9 cellular contexts compared by ENCODE assay signal in genomic region chr16:57275992-57276391, GRCh38. TPM values are rescaled to one million over a fixed set of nuclear protein-coding genes. Genes with fewer than 3 reads are reported as not detected.
DNase-seq lines count a peak whose midpoint lies in the region; ATAC-seq, FAIRE-seq and TF ChIP-seq lines count a peak whose summit lies in the region.
"Not testable (repeated sequence)": the region's sequence is repeated elsewhere in the genome, so short reads cannot be mapped to it uniquely, and the experiment has no call there.
"Had no signal": no experiment of that assay in that cellular context is flagged by ENCODE, and none has a peak within 500 bp of the region (broad histone marks: within the 10 kb centered on the region; RNA-seq: fewer than 3 reads in every experiment).

No MANE protein-coding gene starts in this region.

- dilution Hi-C loops in keratinocyte (cut with MboI; ENCODE audit: extremely low pct_ligation_motif_present, low sequenced_read_pairs), result not testable (repeated sequence)

- not testable (repeated sequence) for H3K9ac ChIP-seq in BLaER1 treated with 17β-estradiol and CSF1 and Interleukin-3, amounts not matched to agents 10 nM and 100 nM
- H3K9ac ChIP-seq in keratinocyte (ENCODE audit: control insufficient read depth, extremely low read depth, insufficient read depth, low read length), result peak overlapping the region; percentile 41

- TF ChIP-seq CTCF in esophagus squamous epithelium (IDR thresholded peaks at IDR 0.05); keratinocyte (optimal IDR thresholded peaks at IDR 0.05 in 1 of 3, IDR thresholded peaks at IDR 0.05 in 1 of 3, conservative IDR thresholded peaks at IDR 0.05 in 1 of 3; ENCODE audit: extremely low read depth in 1 of 3, insufficient read depth in 2 of 3, low read length in 3 of 3); sigmoid colon (IDR thresholded peaks at IDR 0.05): not testable (repeated sequence)

- H3K9me3 ChIP-seq in BLaER1 treated with 17β-estradiol and CSF1 and Interleukin-3, amounts not matched to agents 10 nM and 100 nM (replicated peaks in 1 of 11); T-helper 17 cell (ENCODE audit: control insufficient read depth, low read length, poor library complexity, severe bottlenecking); esophagus squamous epithelium; keratinocyte (ENCODE audit: control insufficient read depth, low read depth, low read length); sigmoid colon: not testable (repeated sequence)

- not testable (repeated sequence) for H3K27me3 ChIP-seq in BLaER1 treated with 17β-estradiol and CSF1 and Interleukin-3, amounts not matched to agents 10 nM and 100 nM; esophagus squamous epithelium; keratinocyte (ENCODE audit: control insufficient read depth, extremely low read depth, insufficient read depth, low read length); sigmoid colon

- not testable (repeated sequence) for FAIRE-seq in keratinocyte (lab: Jason Lieb, UNC)

- H3K27ac Mint-ChIP-seq in T-helper 17 cell, result peak overlapping the region; percentile 2

- H3K4me3 ChIP-seq in BLaER1 treated with 17β-estradiol and CSF1 and Interleukin-3, amounts not matched to agents 10 nM and 100 nM; esophagus squamous epithelium; keratinocyte (ENCODE audit: control insufficient read depth in 2 of 3, extremely low read depth in 1 of 3, insufficient read depth in 2 of 3, low read depth in 1 of 3, low read length in 3 of 3); sigmoid colon: not testable (repeated sequence)

- intact Hi-C loops in esophagus squamous epithelium (cut with DNase I); sigmoid colon (cut with DNase I): not testable (repeated sequence)

- TF ChIP-seq EP300 in sigmoid colon (IDR thresholded peaks at IDR 0.05), result not testable (repeated sequence)

- not testable (repeated sequence) for H3K36me3 ChIP-seq in BLaER1 treated with 17β-estradiol and CSF1 and Interleukin-3, amounts not matched to agents 10 nM and 100 nM; esophagus squamous epithelium; keratinocyte (ENCODE audit: control insufficient read depth in 2 of 2, extremely low read depth in 1 of 2, insufficient read depth in 2 of 2, low read length in 2 of 2); sigmoid colon

- WGBS in esophagus squamous epithelium, 2 donors, result 53 to 69% methylated on average over 4 to 5 of the region's 5 CpGs
- WGBS in sigmoid colon, 2 donors, result 81 to 84% methylated on average over 5 of the region's 5 CpGs

- DNase-seq in T-helper 17 cell; caudate nucleus (lab: John Stamatoyannopoulos, UW); esophagus squamous epithelium (lab: John Stamatoyannopoulos, UW); keratinocyte (ENCODE audit: low read depth, low spot score): not testable (repeated sequence)
- DNase-seq in sigmoid colon, result peak; percentile 8

- not testable (repeated sequence) for H2AFZ ChIP-seq in keratinocyte (ENCODE audit: control insufficient read depth, low read length)

- not testable (repeated sequence) for H3K9me1 ChIP-seq in keratinocyte (ENCODE audit: control insufficient read depth, extremely low read depth, insufficient read depth, low read length)

- not testable (repeated sequence) for H4K20me1 ChIP-seq in BLaER1 treated with 17β-estradiol and CSF1 and Interleukin-3, amounts not matched to agents 10 nM and 100 nM; keratinocyte (ENCODE audit: control insufficient read depth, extremely low read depth, insufficient read depth, low read length)

- peak overlapping the region in 8 of 11 experiments; percentile 36 to 80 (median 70); a peak in 14 of 22 replicates for H3K4me2 ChIP-seq in BLaER1 treated with 17β-estradiol and CSF1 and Interleukin-3, amounts not matched to agents 10 nM and 100 nM
- not testable (repeated sequence) for H3K4me2 ChIP-seq in keratinocyte (ENCODE audit: control insufficient read depth, extremely low read depth, insufficient read depth, low read depth, low read length)

- H3K27me3 Mint-ChIP-seq in T-helper 17 cell, result not testable (repeated sequence)

- not testable (repeated sequence) for H3K4me3 Mint-ChIP-seq in T-helper 17 cell

- TF ChIP-seq POLR2A in esophagus squamous epithelium (IDR thresholded peaks at IDR 0.05); sigmoid colon (IDR thresholded peaks at IDR 0.05): not testable (repeated sequence)

- not testable (repeated sequence) for H3K36me3 Mint-ChIP-seq in T-helper 17 cell (ENCODE audit: low read depth)

- H3K27ac ChIP-seq in BLaER1 treated with 17β-estradiol and CSF1 and Interleukin-3, amounts not matched to agents 10 nM and 100 nM, result peak overlapping the region in 5 of 11 experiments; percentile 33 to 64 (median 59); a peak in 8 of 22 replicates
- H3K27ac ChIP-seq in caudate nucleus (ENCODE audit: low read depth, low read length) (peak overlapping the region; percentile 74), esophagus squamous epithelium (peak overlapping the region; percentile 55 to 85 (median 80)), keratinocyte (ENCODE audit: control insufficient read depth, insufficient read depth, low read length) (peak overlapping the region; percentile 91), temporal lobe (ENCODE audit: low read depth, low read length) (peak overlapping the region; percentile 96)
- H3K27ac ChIP-seq in sigmoid colon, result not testable (repeated sequence)

- H3K4me1 Mint-ChIP-seq in T-helper 17 cell, result peaks cover 28% of the 10 kb centered on the region

- not testable (repeated sequence) for H3K79me2 ChIP-seq in keratinocyte (ENCODE audit: control insufficient read depth, insufficient read depth, low read length)

- H3K4me1 ChIP-seq in BLaER1 treated with 17β-estradiol and CSF1 and Interleukin-3, amounts not matched to agents 10 nM and 100 nM, result peaks cover 13 to 59% (median 39%) of the 10 kb centered on the region in 10 experiments
- H3K4me1 ChIP-seq in esophagus squamous epithelium (peaks cover 9 to 62% (median 34%) of the 10 kb centered on the region in 3 donors), keratinocyte (ENCODE audit: control insufficient read depth, extremely low read depth, insufficient read depth, low read length) (peaks cover 39% of the 10 kb centered on the region)
- H3K4me1 ChIP-seq in sigmoid colon, result not testable (repeated sequence)

- not testable (repeated sequence) for ATAC-seq in T-helper 17 cell

RNA-seq across cellular contexts. Expression of gene PLLP, which starts 8.5 kb away (rescaled TPM):
- total RNA-seq in T-helper 17 cell (under 1 TPM; 0.16 to 0.75 TPM), esophagus squamous epithelium (10 to 100 TPM; 15.5 to 38.5 (median 31.5) TPM), sigmoid colon (1 to 10 TPM in 3 of 4 donors, under 1 TPM in 1; 0.99 to 4.7 (median 2.8) TPM), temporal lobe (1.5 TPM)
- polyA plus RNA-seq in keratinocyte (8.7 to 15.4 TPM (median 13.1 TPM) in 3 replicates), sigmoid colon (10 to 100 TPM in 1 of 3 donors, 1 to 10 TPM in 2; 4.2 to 10.2 (median 8.0) TPM)
- polyA plus RNA-seq in keratinocyte (2011; ENCODE audit: low read depth), result 2.0 TPM
- 7.6 and 10.6 TPM in 2 replicates for polyA plus RNA-seq in keratinocyte (2011; cell fraction: cytosol; rRNA removed)
- 5.4 and 8.0 TPM in 2 replicates for polyA plus RNA-seq in keratinocyte (2011; cell fraction: nucleus; rRNA removed)
- polyA plus RNA-seq in keratinocyte (2012; ENCODE audit: low replicate concordance), result 5.8 and 10.7 TPM in 2 replicates
- 8.3 to 14.0 TPM (median 14.0 TPM) in 3 replicates for polyA minus RNA-seq in keratinocyte
- polyA minus RNA-seq in keratinocyte (2011; cell fraction: cytosol; rRNA and poly(A)+ RNA removed), result 9.0 TPM
- polyA minus RNA-seq in keratinocyte (2011; cell fraction: nucleus; rRNA and poly(A)+ RNA removed), result 2.8 and 7.2 TPM in 2 replicates
- total RNA-seq: B cell; CD4-positive, CD25-positive, alpha-beta regulatory T cell had no signal

RNA-seq across cellular contexts. Expression of gene ARL2BP, which starts 30.9 kb away (rescaled TPM):
- total RNA-seq in T-helper 17 cell, result 10 to 100 TPM; 37.0 to 39.6 TPM
- total RNA-seq in esophagus squamous epithelium, result 10 to 100 TPM; 44.5 to 75.1 (median 54.6) TPM
- polyA plus RNA-seq in keratinocyte, result 55.2 to 107 TPM (median 98.0 TPM) in 3 replicates
- polyA plus RNA-seq in keratinocyte (2011; ENCODE audit: low read depth), result 37.9 TPM
- 80.7 and 116 TPM in 2 replicates for polyA plus RNA-seq in keratinocyte (2011; cell fraction: cytosol; rRNA removed)
- 34.7 and 35.5 TPM in 2 replicates for polyA plus RNA-seq in keratinocyte (2011; cell fraction: nucleus; rRNA removed)
- 41.8 and 65.4 TPM in 2 replicates for polyA plus RNA-seq in keratinocyte (2012; ENCODE audit: low replicate concordance)
- 42.4 to 71.7 TPM (median 60.0 TPM) in 3 replicates for polyA minus RNA-seq in keratinocyte
- 66.4 TPM for polyA minus RNA-seq in keratinocyte (2011; cell fraction: cytosol; rRNA and poly(A)+ RNA removed)
- polyA minus RNA-seq in keratinocyte (2011; cell fraction: nucleus; rRNA and poly(A)+ RNA removed), result 14.6 and 25.1 TPM in 2 replicates
- 10 to 100 TPM; 64.7 to 85.6 (median 74.4) TPM for total RNA-seq in sigmoid colon
- polyA plus RNA-seq in sigmoid colon, result 10 to 100 TPM; 28.6 to 39.0 (median 36.8) TPM
- 40.3 TPM for total RNA-seq in temporal lobe
